20 cellular contexts compared by ENCODE assay signal in the genomic region with DNA sequence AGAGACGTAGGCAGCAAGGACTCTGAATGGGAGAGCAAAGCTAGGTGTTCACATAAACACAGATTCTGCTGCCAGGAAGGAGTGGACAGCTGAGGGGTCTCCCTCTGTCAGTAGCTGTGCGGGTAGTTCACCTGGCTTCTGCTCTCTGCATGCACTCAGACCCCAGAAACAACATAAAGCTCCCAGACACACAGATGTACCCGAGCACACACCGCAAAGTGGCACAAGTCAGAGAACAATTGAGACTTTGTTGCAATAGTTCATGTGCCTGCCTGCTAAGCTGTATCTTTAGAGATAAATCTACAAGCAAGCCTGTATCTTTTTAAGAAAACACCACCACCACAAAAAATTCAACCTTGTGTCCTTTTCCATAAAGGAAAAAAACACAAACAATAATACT.
DNase-seq lines count a peak whose midpoint lies in the region; ATAC-seq and FAIRE-seq lines count a peak whose summit lies in the region.
"Had no signal": no experiment of that assay in that cellular context is flagged by ENCODE, and none has a peak within 500 bp of the region (broad histone marks: within the 10 kb centered on the region; RNA-seq: fewer than 3 reads in every experiment).

No MANE protein-coding gene starts in this region.

- POLR2A ChIA-PET in activated CD4-positive, alpha-beta memory T cell treated with anti-CD3 and anti-CD28 coated beads, Interleukin-2, amount 10 ng/mL, durations not matched to agents 7 days and 5 days (lab: Charles Lee): no interaction called here

- peaks cover 10% of the 10 kb centered on the region for H3K9me3 Mint-ChIP-seq in activated CD4-positive, alpha-beta memory T cell treated with anti-CD3 and anti-CD28 coated beads, Interleukin-2, amount 10 ng/mL, durations not matched to agents 7 days and 5 days

- no peak overlapping the region for H3K4me3 ChIP-seq in Karpas-422 (ENCODE audit: low read length)
- H3K4me3 ChIP-seq: GM23248 had no signal

- no peak overlapping the region for H3K9ac ChIP-seq in Karpas-422 (ENCODE audit: low read length)
- H3K9ac ChIP-seq: GM23248 had no signal

- CTCF ChIA-PET in activated CD4-positive, alpha-beta memory T cell treated with anti-CD3 and anti-CD28 coated beads, Interleukin-2, amount 10 ng/mL, durations not matched to agents 7 days and 5 days (lab: Charles Lee): no interaction called here

- peaks cover 35% of the 10 kb centered on the region for H3K4me1 ChIP-seq in Karpas-422 (ENCODE audit: low read length)
- H3K4me1 ChIP-seq: Caco-2 had no signal

- no peaks in the 10 kb centered on the region for H3K79me2 ChIP-seq in Karpas-422 (ENCODE audit: low read length)

- no peaks in the 10 kb centered on the region for H3K9me2 ChIP-seq in Karpas-422 (replicated peaks; ENCODE audit: insufficient read depth, low read length)

- H3K9me3 ChIP-seq in Karpas-422 (ENCODE audit: low read length): no peaks in the 10 kb centered on the region
- H3K9me3 ChIP-seq: Caco-2 had no signal

- H3K27ac Mint-ChIP-seq in activated CD4-positive, alpha-beta memory T cell treated with anti-CD3 and anti-CD28 coated beads, Interleukin-2, amount 10 ng/mL, durations not matched to agents 7 days and 5 days: no peak overlapping the region
- H3K27ac Mint-ChIP-seq: CD4-positive, alpha-beta memory T cell had no signal

- H3K27me3 ChIP-seq in Karpas-422 (ENCODE audit: low read length): 0 out of 2 replicates have a peak, but pooled peaks cover 3% of the 10 kb centered on the region

- no peak overlapping the region for H3K4me2 ChIP-seq in Karpas-422 (ENCODE audit: low read depth, low read length, poor library complexity, severe bottlenecking)

- H2AFZ ChIP-seq in Karpas-422 (ENCODE audit: low read length): no peak overlapping the region
- H2AFZ ChIP-seq: GM23248 had no signal

- FAIRE-seq in HTR-8/SVneo (lab: Jason Lieb, UNC): no peak
- FAIRE-seq: G401.6, GM12892, GM19239, H1 had no signal

- no peak for ATAC-seq in GM18873 (IDR thresholded peaks at IDR 0.05; ENCODE audit: low FRiP score, unreplicated experiment)

- H3K4me3 Mint-ChIP-seq in activated CD4-positive, alpha-beta memory T cell treated with anti-CD3 and anti-CD28 coated beads, Interleukin-2, amount 10 ng/mL, durations not matched to agents 7 days and 5 days: no peak overlapping the region
- H3K4me3 Mint-ChIP-seq: CD4-positive, alpha-beta memory T cell had no signal

- H3K36me3 Mint-ChIP-seq in activated CD4-positive, alpha-beta memory T cell treated with anti-CD3 and anti-CD28 coated beads, Interleukin-2, amount 10 ng/mL, durations not matched to agents 7 days and 5 days (ENCODE audit: low read depth): no peaks in the 10 kb centered on the region
- H3K36me3 Mint-ChIP-seq: CD4-positive, alpha-beta memory T cell had no signal

- no peak overlapping the region for H3K27ac ChIP-seq in Karpas-422 (ENCODE audit: low read length)
- H3K27ac ChIP-seq: GM23248 had no signal

- no peaks in the 10 kb centered on the region for H3K27me3 Mint-ChIP-seq in activated CD4-positive, alpha-beta memory T cell treated with anti-CD3 and anti-CD28 coated beads, Interleukin-2, amount 10 ng/mL, durations not matched to agents 7 days and 5 days
- H3K27me3 Mint-ChIP-seq: CD4-positive, alpha-beta memory T cell had no signal

- in situ Hi-C loops in SK-MEL-5 (cut with HindIII; ENCODE audit: low pct_unique_long_range_greater_than_20kb, low sequenced_read_pairs): no loop called here

- H3K36me3 ChIP-seq in Karpas-422 (ENCODE audit: insufficient read depth, low read length): no peaks in the 10 kb centered on the region

- DNase-seq in Karpas-422: peak; percentile 38
- peak; percentile 61 for DNase-seq in SK-MEL-5 (ENCODE audit: low read depth, low spot score)
- peak; percentile 40 for DNase-seq in foreskin melanocyte
- peak; percentile 19 for DNase-seq in retina
- DNase-seq in NCI-H82 (lab: John Stamatoyannopoulos, UW): no peak
- DNase-seq in HTR-8/SVneo (ENCODE audit: insufficient read length, low spot score): no peak
- DNase-seq in activated CD4-positive, alpha-beta memory T cell treated with anti-CD3 and anti-CD28 coated beads, Interleukin-2, amount 10 ng/mL, durations not matched to agents 7 days and 5 days: no peak
- DNase-seq: C1 segment of cervical spinal cord; Caco-2; CD4-positive, alpha-beta memory T cell; DMS153; DND-41; GM23248; H7; HCEC 1CT had no signal

- H3K4me1 Mint-ChIP-seq in activated CD4-positive, alpha-beta memory T cell treated with anti-CD3 and anti-CD28 coated beads, Interleukin-2, amount 10 ng/mL, durations not matched to agents 7 days and 5 days: no peaks in the 10 kb centered on the region
- H3K4me1 Mint-ChIP-seq: CD4-positive, alpha-beta memory T cell had no signal

- H4K20me1 ChIP-seq in Karpas-422 (ENCODE audit: insufficient read depth, low read depth, low read length): no peaks in the 10 kb centered on the region

Comparison
In these comparisons a context has a peak if more than half of its experiments do, and no peak if none do; other contexts are left out.
1. DNase-seq: peak in Karpas-422 (single experiment), SK-MEL-5 (single experiment), foreskin melanocyte (single experiment) and retina (single experiment); none in NCI-H82 (single experiment), HTR-8/SVneo (single experiment) and activated CD4-positive, alpha-beta memory T cell treated with anti-CD3 and anti-CD28 coated beads, Interleukin-2, amount 10 ng/mL, durations not matched to agents 7 days and 5 days (single experiment).